In genomic region chr7:121456785-121457359, GRCh38 we compare ENCODE assay signal across 22 cellular contexts.
DNase-seq lines count a peak whose midpoint lies in the region; ATAC-seq, FAIRE-seq and TF ChIP-seq lines count a peak whose summit lies in the region.
"Had no signal": no experiment of that assay in that cellular context is flagged by ENCODE, and none has a peak within 500 bp of the region (broad histone marks: within the 10 kb centered on the region; RNA-seq: fewer than 3 reads in every experiment).

No MANE protein-coding gene starts in this region.

- H2BK20ac ChIP-seq in IMR-90 (ENCODE audit: low read depth, low read length) (no peak overlapping the region), H1 (ENCODE audit: low read length) (no peak overlapping the region)

- DNase-seq in IMR-90 (no peak), WTC11 (ENCODE audit: low spot score) (no peak), H1 (ENCODE audit: low read depth in 1 of 2, low spot score in 2 of 2) (no peak), myocyte (ENCODE audit: low read depth) (peak; percentile 43), NCI-H2081 treated with DMSO at 0.1 percent for 48 hours (lab: John Stamatoyannopoulos, UW) (no peak), D341Med (ENCODE audit: low spot score) (no peak)
- DNase-seq: ACHN; BE2C; C1 segment of cervical spinal cord; CD4-positive, CD25-positive, alpha-beta regulatory T cell; CD8-positive, alpha-beta memory T cell; COR-L47; DMS79; GDM1; GOT3; H9 had no signal

- H3K36me3 ChIP-seq in IMR-90 (ENCODE audit: control insufficient read depth, insufficient read depth, low read length) (no peaks in the 10 kb centered on the region), H1 (ENCODE audit: control insufficient read depth in 2 of 4, insufficient read depth in 4 of 4, low read length in 3 of 4) (no peaks in the 10 kb centered on the region)
- H3K36me3 ChIP-seq: BE2C had no signal

- no peaks in the 10 kb centered on the region for H3K36me3 Mint-ChIP-seq in WTC11
- H3K36me3 Mint-ChIP-seq in activated T-helper 17 cell treated with anti-CD3 and anti-CD28 coated beads, Interleukin-2, amount 50 U/mL, for 72 hours (ENCODE audit: low read depth): no peaks in the 10 kb centered on the region
- H3K36me3 Mint-ChIP-seq: CD4-positive, CD25-positive, alpha-beta regulatory T cell; CD8-positive, alpha-beta memory T cell; IgD-negative memory B cell had no signal

- H4K20me1 ChIP-seq in IMR-90 (ENCODE audit: insufficient read depth, low read length) (no peaks in the 10 kb centered on the region), H1 (replicated peaks in 1 of 2; ENCODE audit: control insufficient read depth in 1 of 2, insufficient read depth in 2 of 2, low read length in 2 of 2) (no peaks in the 10 kb centered on the region)

- no peak for TF ChIP-seq CTCF in IMR-90 (conservative IDR thresholded peaks at IDR 0.05; ENCODE audit: low read depth, low read length)
- no peak for TF ChIP-seq CTCF in WTC11 (IDR thresholded peaks at IDR 0.05)
- no peak for TF ChIP-seq CTCF in H1 (IDR thresholded peaks at IDR 0.05; ENCODE audit: control extremely low read depth in 1 of 3, insufficient read depth in 1 of 3, low read depth in 1 of 3, low read length in 3 of 3)

- H2BK5ac ChIP-seq in IMR-90 (ENCODE audit: low read depth, low read length, poor library complexity, severe bottlenecking) (no peak overlapping the region), H1 (ENCODE audit: low read depth, low read length) (no peak overlapping the region)

- H3K4me3 Mint-ChIP-seq in WTC11: no peak overlapping the region
- no peak overlapping the region for H3K4me3 Mint-ChIP-seq in activated T-helper 17 cell treated with anti-CD3 and anti-CD28 coated beads, Interleukin-2, amount 50 U/mL, for 72 hours
- H3K4me3 Mint-ChIP-seq: CD4-positive, CD25-positive, alpha-beta regulatory T cell; CD8-positive, alpha-beta memory T cell; H9; IgD-negative memory B cell had no signal

- TF ChIP-seq EP300 in H1 (IDR thresholded peaks at IDR 0.05; ENCODE audit: borderline replicate concordance in 1 of 2, low read depth in 2 of 2, low read length in 2 of 2): no peak

- no peak overlapping the region for H3K4me2 ChIP-seq in IMR-90 (ENCODE audit: low read depth, low read length)
- H3K4me2 ChIP-seq in H1 (ENCODE audit: insufficient read depth in 1 of 2, low read depth in 2 of 2, low read length in 2 of 2): no peak overlapping the region

- H3K4me1 Mint-ChIP-seq in WTC11: peaks cover 15% of the 10 kb centered on the region
- no peaks in the 10 kb centered on the region for H3K4me1 Mint-ChIP-seq in activated T-helper 17 cell treated with anti-CD3 and anti-CD28 coated beads, Interleukin-2, amount 50 U/mL, for 72 hours
- H3K4me1 Mint-ChIP-seq: CD4-positive, CD25-positive, alpha-beta regulatory T cell; CD8-positive, alpha-beta memory T cell had no signal

- POLR2A ChIA-PET in IMR-90 (lab: Charles Lee; ENCODE audit: unreplicated experiment) (no interaction called here), WTC11 (lab: Charles Lee) (no interaction called here), H1 (lab: Charles Lee; ENCODE audit: partially characterized antibody) (no interaction called here)

- H3K9me3 ChIP-seq in IMR-90 (ENCODE audit: control insufficient read depth, insufficient read depth, low read length) (no peaks in the 10 kb centered on the region), H1 (ENCODE audit: insufficient read depth in 2 of 2, low read depth in 1 of 2, low read length in 1 of 2) (no peaks in the 10 kb centered on the region; a peak in 1 of 4 replicates)
- H3K9me3 ChIP-seq: BE2C had no signal

- TF ChIP-seq RAD21 in IMR-90 (IDR thresholded peaks at IDR 0.05; ENCODE audit: low read length): no peak
- TF ChIP-seq RAD21 in H1 (IDR thresholded peaks at IDR 0.05 in 1 of 2, conservative IDR thresholded peaks at IDR 0.05 in 1 of 2; ENCODE audit: low read depth in 2 of 2, low read length in 2 of 2): no peak

- H3K79me2 ChIP-seq in H1 (ENCODE audit: control insufficient read depth in 1 of 2, insufficient read depth in 2 of 2, low read length in 2 of 2): no peaks in the 10 kb centered on the region

- in situ Hi-C loops in IMR-90 (cut with MboI; ENCODE audit: low sequenced_read_pairs): no loop called here

- no peaks in the 10 kb centered on the region for H3K79me1 ChIP-seq in IMR-90 (ENCODE audit: low read depth in 1 of 2, low read length in 2 of 2)
- no peaks in the 10 kb centered on the region for H3K79me1 ChIP-seq in H1 (ENCODE audit: low read depth, low read length)

- H2BK12ac ChIP-seq in H1 (ENCODE audit: low read depth, low read length): no peak overlapping the region

- no peak overlapping the region for H4K5ac ChIP-seq in IMR-90 (ENCODE audit: low read depth, low read length)
- no peak overlapping the region for H4K5ac ChIP-seq in H1 (ENCODE audit: insufficient read length, low read depth, low read length)

- dilution Hi-C loops in IMR-90 (cut with HindIII; ENCODE audit: low sequenced_read_pairs, unreplicated experiment): no loop called here

- H4K8ac ChIP-seq in IMR-90 (ENCODE audit: low read depth in 2 of 2, low read length in 2 of 2): no peak overlapping the region
- H4K8ac ChIP-seq in H1 (ENCODE audit: extremely low read depth, insufficient read depth, low read length): no peak overlapping the region; the same call in 1 of the 2 replicates

- H3K27me3 ChIP-seq in IMR-90 (ENCODE audit: control insufficient read depth, insufficient read depth, low read length) (no peaks in the 10 kb centered on the region), H1 (replicated peaks in 1 of 4; ENCODE audit: control insufficient read depth in 3 of 4, extremely low read depth in 1 of 4, insufficient read depth in 3 of 4, low read length in 3 of 4) (no peaks in the 10 kb centered on the region)
- H3K27me3 ChIP-seq: BE2C had no signal

- H2AK5ac ChIP-seq in IMR-90 (ENCODE audit: low read depth, low read length): no peak overlapping the region
- H2AK5ac ChIP-seq in H1 (ENCODE audit: low read depth, low read length): no peak overlapping the region

- H3K9me3 Mint-ChIP-seq in WTC11: peaks cover 8% of the 10 kb centered on the region
- no peaks in the 10 kb centered on the region for H3K9me3 Mint-ChIP-seq in activated T-helper 17 cell treated with anti-CD3 and anti-CD28 coated beads, Interleukin-2, amount 50 U/mL, for 72 hours
- H3K9me3 Mint-ChIP-seq: CD8-positive, alpha-beta memory T cell; H9 had no signal

- TF ChIP-seq POLR2A in IMR-90 (IDR thresholded peaks at IDR 0.05; ENCODE audit: low read depth, low read length) (no peak), H1 (IDR thresholded peaks at IDR 0.05; ENCODE audit: control extremely low read depth in 1 of 2, low read depth in 2 of 2, low read length in 2 of 2) (no peak)

- CTCF ChIA-PET in IMR-90 (lab: Yijun Ruan, JAX): no interaction called here
- CTCF ChIA-PET in WTC11 (lab: Charles Lee): interaction anchor here (1.2 kb wide), 1 partner anchor 60 kb away, joined by 3 read pairs; no protein-coding TSS in a partner anchor
- CTCF ChIA-PET in H1 (lab: Charles Lee; ENCODE audit: partially characterized antibody): interaction anchor here (1.0 to 1.7 kb wide), 2 partner anchors 16 to 19 kb away, joined by 4 read pairs; no protein-coding TSS in a partner anchor

- H3K27ac ChIP-seq in IMR-90 (ENCODE audit: insufficient read depth, low read length) (no peak overlapping the region), H1 (ENCODE audit: low read depth, low read length) (no peak overlapping the region)

- H2AK9ac ChIP-seq in IMR-90 (replicated peaks; ENCODE audit: low read depth, low read length, poor library complexity): no peak overlapping the region

- H3K9me1 ChIP-seq in IMR-90 (ENCODE audit: insufficient read depth, low read length): no peaks in the 10 kb centered on the region

- H2BK15ac ChIP-seq in IMR-90 (ENCODE audit: low read depth, low read length) (no peak overlapping the region), H1 (ENCODE audit: low read length) (peak overlapping the region; percentile 8; the same call in 1 of the 2 replicates)

- H3K4me3 ChIP-seq in IMR-90 (ENCODE audit: insufficient read depth, low read depth, low read length) (no peak overlapping the region), H1 (ENCODE audit: extremely low read depth in 1 of 4, insufficient read depth in 2 of 4, low read depth in 3 of 4, low read length in 4 of 4) (no peak overlapping the region)

- H3K18ac ChIP-seq in IMR-90 (ENCODE audit: low read depth, low read length) (no peak overlapping the region), H1 (ENCODE audit: extremely low read depth, low read length) (no peak overlapping the region)

- H2BK120ac ChIP-seq in IMR-90 (ENCODE audit: low read depth, low read length) (no peak overlapping the region), H1 (replicated peaks; ENCODE audit: low read depth, low read length) (no peak overlapping the region)

- ATAC-seq in IMR-90 (ENCODE audit: low read depth): no peak
- ATAC-seq in WTC11: peak; percentile 65
- no peak for ATAC-seq in activated T-helper 17 cell treated with anti-CD3 and anti-CD28 coated beads, Interleukin-2, amount 50 U/mL, for 72 hours (replicated peaks)

- H3K4ac ChIP-seq in IMR-90 (ENCODE audit: low read depth, low read length) (no peak overlapping the region), H1 (replicated peaks; ENCODE audit: insufficient read length, low read depth, low read length) (no peak overlapping the region)

- no peak overlapping the region for H3K27ac Mint-ChIP-seq in WTC11
- no peak overlapping the region for H3K27ac Mint-ChIP-seq in activated T-helper 17 cell treated with anti-CD3 and anti-CD28 coated beads, Interleukin-2, amount 50 U/mL, for 72 hours
- H3K27ac Mint-ChIP-seq: CD4-positive, CD25-positive, alpha-beta regulatory T cell; CD8-positive, alpha-beta memory T cell had no signal

- H3K23ac ChIP-seq in IMR-90 (ENCODE audit: low read depth, low read length): no peak overlapping the region
- no peak overlapping the region for H3K23ac ChIP-seq in H1 (ENCODE audit: insufficient read length)

- no TSS peak for BruUV-seq in IMR-90 (replicated peaks; lab: Mats Ljungman, UMichigan)

- 40% methylated on average over 1 of the region's 3 CpGs; no CpG with 5 or more reads in 1 of the 2 experiments for WGBS in IMR-90 (ENCODE audit: extremely low coverage in 2 of 2, insufficient read length in 1 of 2), 2 experiments
- WGBS in H1 (ENCODE audit: extremely low coverage in 1 of 2, insufficient coverage in 1 of 2, insufficient read length in 1 of 2, insufficient replicate concordance in 2 of 2, low coverage in 1 of 2, low lambda C conversion rate in 2 of 2, missing lambda C conversion rate in 1 of 2), 2 experiments: 90% methylated on average over 3 of the region's 3 CpGs; no CpG with 5 or more reads in 1 of the 2 experiments

- intact Hi-C loops in IMR-90 (cut with micrococcal nuclease): no loop called here

- H2AFZ ChIP-seq in IMR-90 (replicated peaks; ENCODE audit: low read length, poor library complexity) (peak overlapping the region; percentile 63), H1 (ENCODE audit: low read length) (no peak overlapping the region)

- no peaks in the 10 kb centered on the region for H3K23me2 ChIP-seq in H1 (ENCODE audit: low read depth, low read length)

- H3K4me1 ChIP-seq in IMR-90 (ENCODE audit: control insufficient read depth, insufficient read depth, low read length) (no peaks in the 10 kb centered on the region), H1 (replicated peaks in 1 of 4; ENCODE audit: control insufficient read depth in 3 of 4, insufficient read depth in 4 of 4, low read length in 3 of 4) (peaks cover 0 to 9% (median 2%) of the 10 kb centered on the region in 4 experiments; a peak in 2 of 7 replicates)

- H3K9ac ChIP-seq in IMR-90 (ENCODE audit: low read depth, low read length) (no peak overlapping the region), H1 (replicated peaks in 1 of 4; ENCODE audit: extremely low read depth in 1 of 4, low read depth in 3 of 4, low read length in 3 of 4) (no peak overlapping the region)

- no peak for FAIRE-seq in H1 (lab: Jason Lieb, UNC)
- FAIRE-seq: D721Med, GM12892, GM18507, HTR-8/SVneo had no signal

- no peaks in the 10 kb centered on the region for H3K27me3 Mint-ChIP-seq in WTC11 (ENCODE audit: low read depth)
- peaks cover 7% of the 10 kb centered on the region for H3K27me3 Mint-ChIP-seq in activated T-helper 17 cell treated with anti-CD3 and anti-CD28 coated beads, Interleukin-2, amount 50 U/mL, for 72 hours

- H3K56ac ChIP-seq in IMR-90 (ENCODE audit: extremely low read depth, insufficient read depth, low read length) (no peak overlapping the region), H1 (replicated peaks; ENCODE audit: insufficient read length, low read depth, low read length) (no peak overlapping the region)

- H3K14ac ChIP-seq in IMR-90 (replicated peaks; ENCODE audit: low read depth, low read length) (no peak overlapping the region), H1 (ENCODE audit: insufficient read length) (no peak overlapping the region)

- H4K91ac ChIP-seq in IMR-90 (ENCODE audit: insufficient read depth, low read depth, low read length) (no peak overlapping the region), H1 (replicated peaks; ENCODE audit: insufficient read length, low read length) (no peak overlapping the region)
